Comparison of ENCODE assay signal across 32 cellular contexts in the genomic region with DNA sequence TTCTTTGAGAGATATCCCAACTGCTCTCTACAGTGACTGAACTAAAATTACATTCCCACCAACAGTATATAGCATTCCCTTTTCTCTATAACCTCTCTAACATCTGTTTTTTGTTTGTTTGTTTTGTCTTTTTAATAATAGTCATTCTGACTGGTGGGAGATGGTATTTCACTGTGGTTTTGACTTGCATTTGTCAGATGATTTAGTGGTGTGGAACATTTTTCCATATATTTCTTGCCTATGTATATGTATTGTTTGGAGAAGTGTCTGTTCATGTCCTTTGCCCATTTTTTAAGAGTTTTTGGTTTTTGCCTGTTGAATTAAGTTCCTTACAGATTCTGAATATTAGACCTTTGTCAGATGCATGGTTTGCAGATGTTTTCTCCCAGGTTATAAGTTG. TPM values are rescaled to one million over a fixed set of nuclear protein-coding genes. Genes with fewer than 3 reads are reported as not detected.
DNase-seq lines count a peak whose midpoint lies in the region; ATAC-seq and TF ChIP-seq lines count a peak whose summit lies in the region.
"Had no signal": no experiment of that assay in that cellular context is flagged by ENCODE, and none has a peak within 500 bp of the region (broad histone marks: within the 10 kb centered on the region; RNA-seq: fewer than 3 reads in every experiment).

No MANE protein-coding gene starts in this region.

- no peak for TF ChIP-seq POLR2A in gastrocnemius medialis (IDR thresholded peaks at IDR 0.05)

- TF ChIP-seq CTCF in gastrocnemius medialis (IDR thresholded peaks at IDR 0.05 in 4 of 5, conservative IDR thresholded peaks at IDR 0.05 in 1 of 5) (no peak), MCF 10A (IDR thresholded peaks at IDR 0.05; ENCODE audit: unreplicated experiment) (no peak)

- POLR2A ChIA-PET in HEK293T (lab: Yijun Ruan, JAX): no interaction called here
- POLR2A ChIA-PET in MCF 10A (lab: Yijun Ruan, JAX): interaction anchor here (2.1 kb wide), 1 partner anchor 9 kb away, joined by 10 read pairs; a partner anchor contains a TSS

- H3K27me3 Mint-ChIP-seq in T-helper 17 cell (no peaks in the 10 kb centered on the region), MCF 10A (ENCODE audit: insufficient read depth, unreplicated experiment) (no peaks in the 10 kb centered on the region)
- H3K27me3 Mint-ChIP-seq: stimulated activated memory B cell treated with anti-CD40 and anti-IgM and Interleukin-4, amounts not matched to agents 10 μg/mL and 1 μg/mL and 100 μg/mL, for 72 hours; type B pancreatic cell had no signal

- ATAC-seq in T-helper 17 cell (no peak), gastrocnemius medialis (no peak), GM19467 (IDR thresholded peaks at IDR 0.05; ENCODE audit: unreplicated experiment) (no peak)
- ATAC-seq: activated CD8-positive, alpha-beta T cell treated with anti-CD3 and anti-CD28 coated beads, Interleukin-2, amount 10 ng/mL, durations not matched to agents 7 days and 5 days; activated naive CD4-positive, alpha-beta T cell treated with anti-CD3 and anti-CD28 coated beads, Interleukin-2, amount 50 U/mL, for 72 hours; HepG2; left lobe of liver; stimulated activated memory B cell treated with anti-CD40 and anti-IgM and Interleukin-4, amounts not matched to agents 10 μg/mL and 1 μg/mL and 100 μg/mL, for 72 hours had no signal

- intact Hi-C loops in gastrocnemius medialis (cut with DNase I; ENCODE audit: low total_unique reads) (no loop called here), MCF 10A (cut with micrococcal nuclease) (no loop called here)

- H3K36me3 ChIP-seq in gastrocnemius medialis: no peaks in the 10 kb centered on the region
- H3K36me3 ChIP-seq: ascending aorta had no signal

- no peaks in the 10 kb centered on the region for H3K9me3 Mint-ChIP-seq in MCF 10A (ENCODE audit: unreplicated experiment)
- H3K9me3 Mint-ChIP-seq: activated naive CD4-positive, alpha-beta T cell treated with anti-CD3 and anti-CD28 coated beads, Interleukin-2, amount 50 U/mL, for 72 hours; immature natural killer cell had no signal

- peaks cover 26% of the 10 kb centered on the region for H3K4me1 Mint-ChIP-seq in T-helper 17 cell
- H3K4me1 Mint-ChIP-seq in MCF 10A (ENCODE audit: insufficient read depth, unreplicated experiment): peaks cover 5% of the 10 kb centered on the region

- in situ Hi-C loops in gastrocnemius medialis (cut with MboI; ENCODE audit: low sequenced_read_pairs in 4 of 4): no loop called here

- BruUV-seq in MCF 10A (replicated peaks; lab: Mats Ljungman, UMichigan): no TSS peak

- CTCF ChIA-PET in HEK293T (lab: Yijun Ruan, JAX): no interaction called here
- CTCF ChIA-PET in MCF 10A (lab: Yijun Ruan, JAX): interaction anchor here (0.6 kb wide), 2 partner anchors 46 to 209 kb away, joined by 3 read pairs; no protein-coding TSS in a partner anchor

- no peaks in the 10 kb centered on the region for H3K27me3 ChIP-seq in gastrocnemius medialis
- H3K27me3 ChIP-seq: ascending aorta, dorsolateral prefrontal cortex, esophagus squamous epithelium had no signal

- DNase-seq in HEK293T (ENCODE audit: extremely low spot score): no peak
- DNase-seq in T-helper 17 cell: no peak
- peak; percentile 34 for DNase-seq in dedifferentiated amniotic fluid mesenchymal stem cell (ENCODE audit: extremely low spot score)
- no peak for DNase-seq in gastrocnemius medialis
- no peak for DNase-seq in dermis blood vessel endothelial cell
- no peak for DNase-seq in MCF 10A (ENCODE audit: unreplicated experiment)
- DNase-seq: activated CD4-positive, alpha-beta T cell treated with anti-CD3 and anti-CD28 coated beads for 4 hours; activated CD8-positive, alpha-beta T cell treated with anti-CD3 and anti-CD28 coated beads, Interleukin-2, amount 10 ng/mL, durations not matched to agents 7 days and 5 days; activated T-cell treated with anti-CD3 and anti-CD28 coated beads for 4 hours; Calu3; DMS79 treated with DMSO at 0.1 percent for 48 hours; dorsolateral prefrontal cortex; esophagus squamous epithelium; immature natural killer cell; mesenchymal stem cell; NCI-H1092 treated with DMSO at 0.1 percent for 48 hours; NCI-H1694 treated with DMSO at 0.1 percent for 48 hours; NCI-H446 treated with DMSO at 0.1 percent for 48 hours; NCI-H82; retina; T1000 had no signal

- H3K4me1 ChIP-seq in gastrocnemius medialis: peaks cover 38 to 54% of the 10 kb centered on the region in 2 donors
- H3K4me1 ChIP-seq: parathyroid adenoma had no signal

- H3K27ac ChIP-seq in gastrocnemius medialis: peak overlapping the region; percentile 22 to 50 (median 43)
- H3K27ac ChIP-seq: ascending aorta, dorsolateral prefrontal cortex, esophagus squamous epithelium, parathyroid adenoma, skin epidermis, VCaP had no signal

- H3K4me3 Mint-ChIP-seq in T-helper 17 cell (peak overlapping the region; percentile 19), MCF 10A (ENCODE audit: unreplicated experiment) (no peak overlapping the region)
- H3K4me3 Mint-ChIP-seq: activated CD8-positive, alpha-beta T cell treated with anti-CD3 and anti-CD28 coated beads, Interleukin-2, amount 10 ng/mL, durations not matched to agents 7 days and 5 days; immature natural killer cell; stimulated activated memory B cell treated with anti-CD40 and anti-IgM and Interleukin-4, amounts not matched to agents 10 μg/mL and 1 μg/mL and 100 μg/mL, for 72 hours; type B pancreatic cell had no signal

- H3K9me3 ChIP-seq in T-helper 17 cell (ENCODE audit: control insufficient read depth, low read length, poor library complexity, severe bottlenecking) (no peaks in the 10 kb centered on the region), gastrocnemius medialis (no peaks in the 10 kb centered on the region)
- H3K9me3 ChIP-seq: ascending aorta, esophagus squamous epithelium had no signal

- H3K4me3 ChIP-seq in gastrocnemius medialis: no peak overlapping the region
- H3K4me3 ChIP-seq: ascending aorta, dorsolateral prefrontal cortex, esophagus squamous epithelium, skin epidermis had no signal

- H3K36me3 Mint-ChIP-seq in T-helper 17 cell (ENCODE audit: low read depth) (peaks cover 2% of the 10 kb centered on the region), MCF 10A (ENCODE audit: insufficient read depth, unreplicated experiment) (peaks cover 35% of the 10 kb centered on the region)

- H3K27ac Mint-ChIP-seq in T-helper 17 cell (no peak overlapping the region), MCF 10A (ENCODE audit: low read depth, unreplicated experiment) (no peak overlapping the region)
- H3K27ac Mint-ChIP-seq: activated CD8-positive, alpha-beta T cell treated with anti-CD3 and anti-CD28 coated beads, Interleukin-2, amount 10 ng/mL, durations not matched to agents 7 days and 5 days; activated naive CD4-positive, alpha-beta T cell treated with anti-CD3 and anti-CD28 coated beads, Interleukin-2, amount 50 U/mL, for 72 hours; activated T-helper 2 cell treated with anti-CD3 and anti-CD28 coated beads, Interferon-gamma antibody, Interleukin-2, Interleukin-4, amounts not matched to agents 10 μg/mL and 5 μg/mL and 100 μg/mL, durations not matched to agents 14 hours and 24 hours and 36 hours; stimulated activated memory B cell treated with anti-CD40 and anti-IgM and Interleukin-4, amounts not matched to agents 10 μg/mL and 1 μg/mL and 100 μg/mL, for 72 hours; type B pancreatic cell had no signal

TF ChIP-seq in HEK293T, 16 proteins besides CTCF, POLR2A, EP300 and RAD21:
- TF ChIP-seq, protein P1, sequence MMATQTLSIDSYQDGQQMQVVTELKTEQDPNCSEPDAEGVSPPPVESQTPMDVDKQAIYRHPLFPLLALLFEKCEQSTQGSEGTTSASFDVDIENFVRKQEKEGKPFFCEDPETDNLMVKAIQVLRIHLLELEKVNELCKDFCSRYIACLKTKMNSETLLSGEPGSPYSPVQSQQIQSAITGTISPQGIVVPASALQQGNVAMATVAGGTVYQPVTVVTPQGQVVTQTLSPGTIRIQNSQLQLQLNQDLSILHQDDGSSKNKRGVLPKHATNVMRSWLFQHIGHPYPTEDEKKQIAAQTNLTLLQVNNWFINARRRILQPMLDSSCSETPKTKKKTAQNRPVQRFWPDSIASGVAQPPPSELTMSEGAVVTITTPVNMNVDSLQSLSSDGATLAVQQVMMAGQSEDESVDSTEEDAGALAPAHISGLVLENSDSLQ (IDR thresholded peaks at IDR 0.05): 0 out of 2 replicates have a peak, but pooled peaks have one; percentile 12
- no peak for TF ChIP-seq SP1 (IDR thresholded peaks at IDR 0.05)
- no peak for TF ChIP-seq LEF1 (IDR thresholded peaks at IDR 0.05; ENCODE audit: borderline replicate concordance)

RNA-seq across cellular contexts. Expression of a gene that starts 9.0 kb away (rescaled TPM):
- total RNA-seq in T-helper 17 cell (10 to 100 TPM; 24.0 to 27.8 TPM), gastrocnemius medialis (100 to 1,000 TPM; 213 to 328 (median 254) TPM), dermis blood vessel endothelial cell (105 and 141 TPM in 2 replicates), MCF 10A (2022) (105 and 108 TPM in 2 replicates)
